ENCODE assay signal across 1 cellular context in the genomic region with DNA sequence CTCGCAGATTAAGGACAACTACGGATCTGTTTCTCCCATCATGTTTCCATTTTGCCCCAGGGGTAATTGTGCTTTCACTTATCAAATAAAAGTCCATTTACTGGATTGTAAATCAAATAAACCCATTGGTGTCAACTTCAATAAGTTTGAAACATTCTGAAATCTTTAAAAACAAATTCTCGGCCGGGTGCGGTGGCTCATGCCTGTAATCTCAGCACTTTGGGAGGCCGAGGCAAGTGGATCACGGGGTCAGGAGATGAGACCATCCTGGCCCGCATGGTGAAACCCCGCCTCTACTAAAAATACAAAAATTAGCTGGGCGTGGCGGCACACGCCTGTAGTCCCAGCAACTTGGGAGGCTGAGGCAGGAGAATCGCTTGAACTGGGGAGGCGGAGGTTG.
TF ChIP-seq lines count a peak whose summit lies in the region.

No MANE protein-coding gene starts in this region.

TF ChIP-seq in SK-N-SH, 30 proteins besides CTCF, POLR2A, EP300 and RAD21:
- peak; percentile 40; the same call in 1 of the 2 replicates for TF ChIP-seq GATA2 (CRISPR knock-in tag; IDR thresholded peaks at IDR 0.05)
TF ChIP-seq in SK-N-SH: peak in this region for 1; not testable (repeated sequence) for 29.
